ENCODE assay signal across 7 cellular contexts in the genomic region with DNA sequence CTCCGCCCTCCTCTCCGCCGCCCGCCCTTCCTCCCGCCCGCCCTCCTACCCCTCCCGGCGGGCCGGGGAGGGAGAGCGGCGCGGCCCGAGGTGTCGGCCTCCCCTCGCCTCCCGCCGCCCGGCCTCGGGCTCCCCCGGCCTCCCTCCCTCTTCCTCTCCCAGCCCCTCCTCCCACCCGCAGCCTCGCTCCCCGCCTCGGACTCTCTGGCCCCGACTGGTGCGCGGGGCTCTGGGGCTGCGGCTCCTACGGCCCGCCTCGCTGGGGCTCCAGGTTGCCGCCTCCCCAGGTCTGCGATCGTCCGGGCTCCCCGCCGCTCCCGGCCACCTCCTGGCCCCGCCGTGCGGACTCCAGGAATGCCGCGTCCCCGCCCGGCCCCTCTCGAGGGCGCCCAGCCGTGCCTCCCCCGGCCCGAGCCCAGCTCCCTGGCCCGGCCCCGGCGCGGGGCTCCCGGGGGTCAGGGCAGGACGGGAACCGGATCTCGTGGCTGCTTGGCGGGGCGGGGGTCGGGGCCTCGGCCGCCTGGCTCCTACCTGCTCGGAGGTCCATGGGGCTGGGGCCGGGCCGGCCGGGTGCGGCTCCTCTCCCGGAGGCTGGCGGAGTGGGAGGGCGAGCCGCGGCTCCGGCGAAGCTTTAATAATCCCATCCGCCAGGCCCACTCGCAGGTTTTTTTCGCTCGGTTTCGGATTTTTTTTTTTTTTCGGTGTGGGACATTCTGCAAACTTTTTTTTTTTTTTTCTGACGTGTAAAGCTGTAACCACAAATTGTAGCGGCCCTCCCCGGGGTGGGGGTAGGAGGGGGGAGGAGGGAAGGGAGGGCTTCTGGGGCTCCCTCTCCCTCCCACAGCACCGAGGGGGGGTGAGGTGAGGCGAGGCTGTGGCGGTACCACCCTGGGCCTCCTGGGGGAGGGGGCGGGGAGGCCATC. TPM values are rescaled to one million over a fixed set of nuclear protein-coding genes. Genes with fewer than 3 reads are reported as not detected.
DNase-seq lines count a peak whose midpoint lies in the region; ATAC-seq and TF ChIP-seq lines count a peak whose summit lies in the region.

Gene CLCF1, minus strand, starts transcription at position 606 of the 923 bp plus-strand sequence. Its CDS starts 59 bp downstream, at position 547.

- intact Hi-C loops in activated CD8-positive, alpha-beta T cell treated with anti-CD3 and anti-CD28 coated beads for 36 hours (cut with micrococcal nuclease) = no loop called here

- no peaks in the 10 kb centered on the region for H3K9me3 ChIP-seq in endocrine pancreas (ENCODE audit: control insufficient read depth, low read length)
- no peaks in the 10 kb centered on the region for H3K9me3 ChIP-seq in mononuclear cell (ENCODE audit: low read depth, low read length)

- no peaks in the 10 kb centered on the region for H3K9me3 Mint-ChIP-seq in activated CD8-positive, alpha-beta T cell treated with anti-CD3 and anti-CD28 coated beads for 36 hours
- no peaks in the 10 kb centered on the region for H3K9me3 Mint-ChIP-seq in stimulated activated naive CD8-positive, alpha-beta T cell treated with anti-CD3 and anti-CD28 coated beads, Interleukin-15, amount 100 ng/mL, for 72 hours

- CTCF ChIA-PET in activated CD8-positive, alpha-beta T cell treated with anti-CD3 and anti-CD28 coated beads for 36 hours (lab: Charles Lee) = interaction anchor here (0.8 to 30.8 kb wide), 9 partner anchors 8 to 241 kb away, joined by 3 to 883 read pairs (median 5); partner anchors contain the start of gene POLD4

- POLR2A ChIA-PET in activated CD8-positive, alpha-beta T cell treated with anti-CD3 and anti-CD28 coated beads for 36 hours (lab: Charles Lee) = interaction anchor here (0.6 to 4.6 kb wide), 8 partner anchors 10 to 106 kb away, joined by 3 to 20 read pairs (median 3); partner anchors contain the start of genes POLD4 and TBC1D10C

- H3K27me3 ChIP-seq in endocrine pancreas (ENCODE audit: control insufficient read depth, insufficient read depth, low read length) (no peaks in the 10 kb centered on the region), mononuclear cell (ENCODE audit: insufficient read depth, low read length) (no peaks in the 10 kb centered on the region)

- peak; percentile 66 for ATAC-seq in activated CD8-positive, alpha-beta T cell treated with anti-CD3 and anti-CD28 coated beads for 36 hours
- ATAC-seq in stimulated activated naive CD8-positive, alpha-beta T cell treated with anti-CD3 and anti-CD28 coated beads, Interleukin-15, amount 100 ng/mL, for 72 hours = peak; percentile 53
- no peak for ATAC-seq in GM21786 (IDR thresholded peaks at IDR 0.05; ENCODE audit: unreplicated experiment)

- in situ Hi-C loops in GM13977 (cut with MboI; ENCODE audit: low pct_unique_long_range_greater_than_20kb, low sequenced_read_pairs, unreplicated experiment) = no loop called here

- peaks cover 51% of the 10 kb centered on the region for H3K4me1 Mint-ChIP-seq in activated CD8-positive, alpha-beta T cell treated with anti-CD3 and anti-CD28 coated beads for 36 hours (ENCODE audit: low read depth)
- peaks cover 61% of the 10 kb centered on the region for H3K4me1 Mint-ChIP-seq in stimulated activated naive CD8-positive, alpha-beta T cell treated with anti-CD3 and anti-CD28 coated beads, Interleukin-15, amount 100 ng/mL, for 72 hours

- TF ChIP-seq CTCF in GM13977 (IDR thresholded peaks at IDR 0.05; ENCODE audit: extremely low read depth, insufficient read depth, missing control alignments) = no peak
- TF ChIP-seq CTCF in activated CD8-positive, alpha-beta T cell treated with anti-CD3 and anti-CD28 coated beads for 36 hours (IDR thresholded peaks at IDR 0.05) = no peak

- no peaks in the 10 kb centered on the region for H3K4me1 ChIP-seq in endocrine pancreas (ENCODE audit: control insufficient read depth, insufficient read depth, low read length)
- H3K4me1 ChIP-seq in mononuclear cell (ENCODE audit: insufficient read depth, low read length) = peaks cover 51% of the 10 kb centered on the region

- H3K36me3 ChIP-seq in endocrine pancreas (ENCODE audit: control insufficient read depth, insufficient read depth, low read length) = no peaks in the 10 kb centered on the region

- H3K27me3 Mint-ChIP-seq in activated CD8-positive, alpha-beta T cell treated with anti-CD3 and anti-CD28 coated beads for 36 hours = peaks cover 27% of the 10 kb centered on the region
- peaks cover 60% of the 10 kb centered on the region for H3K27me3 Mint-ChIP-seq in stimulated activated naive CD8-positive, alpha-beta T cell treated with anti-CD3 and anti-CD28 coated beads, Interleukin-15, amount 100 ng/mL, for 72 hours

- H3K9ac ChIP-seq in endocrine pancreas (ENCODE audit: control insufficient read depth, insufficient read depth, low read length) = peak within 1 kb of the TSS; percentile 27

- peak within 1 kb of the TSS; percentile 88 for H3K27ac Mint-ChIP-seq in activated CD8-positive, alpha-beta T cell treated with anti-CD3 and anti-CD28 coated beads for 36 hours
- H3K27ac Mint-ChIP-seq in stimulated activated naive CD8-positive, alpha-beta T cell treated with anti-CD3 and anti-CD28 coated beads, Interleukin-15, amount 100 ng/mL, for 72 hours = peak within 1 kb of the TSS in 1 of 2 donors; percentile 89

- H3K4me3 ChIP-seq in endocrine pancreas (ENCODE audit: control insufficient read depth, insufficient read depth, low read length) (no peak within 1 kb of the TSS), mononuclear cell (ENCODE audit: low read length) (peak within 1 kb of the TSS; percentile 58)

- H3K36me3 Mint-ChIP-seq in activated CD8-positive, alpha-beta T cell treated with anti-CD3 and anti-CD28 coated beads for 36 hours (ENCODE audit: low read depth) = no peaks in the 10 kb centered on the region

- peak; percentile 85 for DNase-seq in GM13977 (ENCODE audit: low spot score)
- DNase-seq in NCI-H1930 (lab: John Stamatoyannopoulos, UW) = peak; percentile 21 to 25
- DNase-seq in activated CD8-positive, alpha-beta T cell treated with anti-CD3 and anti-CD28 coated beads for 36 hours = peak; percentile 78
- peak in 1 of 2 donors; percentile 44 for DNase-seq in stimulated activated naive CD8-positive, alpha-beta T cell treated with anti-CD3 and anti-CD28 coated beads, Interleukin-15, amount 100 ng/mL, for 72 hours

- H3K4me3 Mint-ChIP-seq in activated CD8-positive, alpha-beta T cell treated with anti-CD3 and anti-CD28 coated beads for 36 hours = peak within 1 kb of the TSS; percentile 78
- peak within 1 kb of the TSS; percentile 88 to 89 for H3K4me3 Mint-ChIP-seq in stimulated activated naive CD8-positive, alpha-beta T cell treated with anti-CD3 and anti-CD28 coated beads, Interleukin-15, amount 100 ng/mL, for 72 hours

RNA-seq across cellular contexts. Expression of gene CLCF1, which starts in this region (rescaled TPM):
- under 1 TPM; 0.79 to 0.81 TPM for total RNA-seq in activated CD8-positive, alpha-beta T cell treated with anti-CD3 and anti-CD28 coated beads for 36 hours
- 11.0 TPM for total RNA-seq in mononuclear cell

Comparison
In these comparisons a context has a peak if more than half of its experiments do, and no peak if none do; other contexts are left out.
1. Peak in DNase-seq and ATAC-seq in activated CD8-positive, alpha-beta T cell treated with anti-CD3 and anti-CD28 coated beads for 36 hours; RNA of the gene not detected or under 1 TPM.